25 cellular contexts compared by ENCODE assay signal in the genomic region with DNA sequence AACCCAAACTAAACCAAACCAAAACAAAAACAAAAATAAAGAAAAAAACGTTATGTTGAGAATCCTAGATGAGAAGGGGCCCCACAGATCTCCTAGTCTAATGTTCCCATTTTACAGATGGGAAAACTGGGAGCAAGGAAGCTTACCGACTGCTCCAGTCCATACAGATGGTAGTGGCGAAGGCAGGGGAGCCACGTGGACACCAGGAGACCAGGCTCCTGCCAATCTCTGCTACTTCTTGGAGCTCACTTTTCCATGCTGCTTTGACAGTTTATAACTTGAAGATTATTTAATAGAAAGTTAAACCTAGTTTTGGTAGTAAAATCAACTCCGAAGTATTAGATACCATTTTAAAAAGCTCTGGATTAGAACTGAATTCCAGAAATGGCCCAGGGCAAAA.
"Had no signal": no experiment of that assay in that cellular context is flagged by ENCODE, and none has a peak within 500 bp of the region (broad histone marks: within the 10 kb centered on the region; RNA-seq: fewer than 3 reads in every experiment).

No MANE protein-coding gene starts in this region.

- H2AFZ ChIP-seq: neural progenitor cell, parathyroid adenoma had no signal

- DNase-seq: natural killer cell; occipital lobe; ovary; posterior cingulate gyrus; psoas muscle; right cardiac atrium; stimulated activated CD4-positive, alpha-beta T cell treated with anti-CD3 and anti-CD28 coated beads, Interleukin-15, amount 100 ng/mL, for 24 hours; stimulated activated CD4-positive, alpha-beta T cell treated with anti-CD3 and anti-CD28 coated beads, Interleukin-2, amount 100 ng/mL, for 24 hours; stimulated activated CD4-positive, alpha-beta T cell treated with anti-CD3 and anti-CD28 coated beads, Interleukin-2, amount 100 ng/mL, for 48 hours; stimulated activated CD4-positive, alpha-beta T cell treated with anti-CD3 and anti-CD28 coated beads, Interleukin-4, amount 100 ng/mL, for 24 hours; stimulated activated naive B cell treated with anti-CD40 and anti-IgM and Interleukin-4, amounts not matched to agents 10 μg/mL and 1 μg/mL and 100 μg/mL, for 72 hours; stimulated activated naive CD4-positive, alpha-beta T cell treated with Interleukin-2 at 50 U/mL for 16 hours; stomach; thyroid gland; trophoblast cell; upper lobe of left lung had no signal

- H3K79me2 ChIP-seq: parathyroid adenoma had no signal

- H3K4me3 ChIP-seq: neural progenitor cell, ovary, psoas muscle, skin epidermis, stomach, thoracic aorta, thyroid gland, tibial nerve, upper lobe of left lung, vagina had no signal

- ATAC-seq: natural killer cell; psoas muscle; right cardiac atrium; sciatic nerve; stimulated activated effector memory CD8-positive, alpha-beta T cell treated with anti-CD3 and anti-CD28 coated beads, Interleukin-12 subunit alpha, Interleukin-12 subunit beta, amount 100 ng/mL, for 72 hours; stimulated activated naive B cell treated with anti-CD40 and anti-IgM and Interleukin-4, amounts not matched to agents 10 μg/mL and 1 μg/mL and 100 μg/mL, for 72 hours had no signal

- H3K27ac ChIP-seq: neural progenitor cell, ovary, parathyroid adenoma, psoas muscle, skin epidermis, stomach, thoracic aorta, thyroid gland, tibial nerve, upper lobe of left lung, vagina had no signal

- H3K4me1 ChIP-seq: neural progenitor cell, parathyroid adenoma, psoas muscle, stomach, thyroid gland, tibial nerve, upper lobe of left lung, vagina had no signal

- H3K9me3 ChIP-seq: ovary, psoas muscle, stomach, thoracic aorta, thyroid gland, tibial nerve, upper lobe of left lung, vagina had no signal

- H3K27me3 ChIP-seq: neural progenitor cell, ovary, stomach, thyroid gland, tibial nerve, upper lobe of left lung, vagina had no signal

- H3K36me3 ChIP-seq: neural progenitor cell, ovary, stomach, thoracic aorta, thyroid gland, tibial nerve, upper lobe of left lung, vagina had no signal

- H3K9ac ChIP-seq: neural progenitor cell, parathyroid adenoma had no signal

- H3K4me2 ChIP-seq: neural progenitor cell had no signal

- FAIRE-seq: urothelium cell line had no signal
